18 cellular contexts compared by ENCODE assay signal in genomic region chr15:70664494-70664893, GRCh38.
DNase-seq lines count a peak whose midpoint lies in the region; ATAC-seq, FAIRE-seq and TF ChIP-seq lines count a peak whose summit lies in the region.
"Had no signal": no experiment of that assay in that cellular context is flagged by ENCODE, and none has a peak within 500 bp of the region (broad histone marks: within the 10 kb centered on the region; RNA-seq: fewer than 3 reads in every experiment).

No MANE protein-coding gene starts in this region.

- FAIRE-seq in A549 (lab: Jason Lieb, UNC) = peak; percentile 49
- FAIRE-seq: A204.1, D721Med had no signal

- intact Hi-C loops in Right ventricle myocardium inferior (cut with DNase I) (no loop called here), left cardiac atrium (cut with DNase I) (no loop called here), ascending aorta (cut with DNase I) (no loop called here)

- H3K27me3 ChIP-seq in ascending aorta = no peaks in the 10 kb centered on the region

- DNase-seq in Right ventricle myocardium inferior (ENCODE audit: missing footprints) (no peak), left cardiac atrium (no peak), A549 (ENCODE audit: low read depth in 1 of 2, low spot score in 1 of 2) (no peak), amniotic epithelial cell (ENCODE audit: low read depth) (peak; percentile 15), ascending aorta (ENCODE audit: low spot score in 2 of 2) (no peak)
- DNase-seq: AML-193; Caco-2; CD4-positive, alpha-beta T cell; DMS79 treated with DMSO at 0.1 percent for 48 hours; GF-D8; GOT3; H7; KG1 had no signal

- H3K4me1 ChIP-seq in A549 (no peaks in the 10 kb centered on the region), HEK293 (ENCODE audit: control insufficient read depth, insufficient read depth, low read length) (no peaks in the 10 kb centered on the region), ascending aorta (no peaks in the 10 kb centered on the region)

- no peak for TF ChIP-seq RAD21 in A549 (conservative IDR thresholded peaks at IDR 0.05 in 1 of 2, IDR thresholded peaks at IDR 0.05 in 1 of 2)

- H3K9me3 ChIP-seq in A549 (no peaks in the 10 kb centered on the region), HEK293 (ENCODE audit: control insufficient read depth, insufficient read depth, low read depth, low read length) (no peaks in the 10 kb centered on the region), ascending aorta (no peaks in the 10 kb centered on the region)
- H3K9me3 ChIP-seq: Caco-2 had no signal

- no peak for TF ChIP-seq POLR2A in A549 (IDR thresholded peaks at IDR 0.05; ENCODE audit: low read length)

- peak; percentile 65 for ATAC-seq in Right ventricle myocardium inferior
- no peak for ATAC-seq in left cardiac atrium
- no peak for ATAC-seq in A549
- ATAC-seq in HG02938 (IDR thresholded peaks at IDR 0.05; ENCODE audit: unreplicated experiment) = no peak

- no peak overlapping the region for H3K27ac ChIP-seq in A549
- H3K27ac ChIP-seq in HEK293 (ENCODE audit: extremely low read depth, low read depth, low read length) = no peak overlapping the region
- H3K27ac ChIP-seq in ascending aorta = no peak overlapping the region
- H3K27ac ChIP-seq: C4-2B had no signal

- WGBS in A549 (ENCODE audit: missing lambda C conversion rate) = 96% methylated on average over 4 of the region's 4 CpGs

- TF ChIP-seq EP300 in A549 (IDR thresholded peaks at IDR 0.05) = no peak

- TF ChIP-seq CTCF in A549 (IDR thresholded peaks at IDR 0.05) (no peak), HEK293 (tag by site-specific recombination; IDR thresholded peaks at IDR 0.05) (no peak), ascending aorta (IDR thresholded peaks at IDR 0.05) (no peak)

- H3K36me3 ChIP-seq in HEK293 (ENCODE audit: control insufficient read depth in 2 of 2, insufficient read depth in 1 of 2, low read length in 2 of 2) (peaks cover 12 to 19% of the 10 kb centered on the region in 2 experiments), ascending aorta (peaks cover 19 to 37% of the 10 kb centered on the region in 2 donors)

- CTCF ChIA-PET in A549 (lab: Yijun Ruan, JAX) (interaction anchor here (0.9 to 6.7 kb wide), 6 partner anchors 10 to 210 kb away, joined by 3 to 43 read pairs (median 4); no protein-coding TSS in a partner anchor), HEK293 (lab: Yijun Ruan, JAX) (interaction anchor here (0.6 to 1.3 kb wide), 3 partner anchors 15 to 689 kb away, joined by 3 to 6 read pairs (median 3); no protein-coding TSS in a partner anchor)

- H3K4me2 ChIP-seq in A549 = no peak overlapping the region

- H3K4me3 ChIP-seq in A549 = no peak overlapping the region
- no peak overlapping the region for H3K4me3 ChIP-seq in HEK293 (ENCODE audit: low read depth, low read length)
- no peak overlapping the region for H3K4me3 ChIP-seq in ascending aorta

- POLR2A ChIA-PET in A549 (lab: Yijun Ruan, JAX) = no interaction called here
- POLR2A ChIA-PET in HEK293 (lab: Yijun Ruan, JAX) = no interaction called here

TF ChIP-seq in A549, 52 proteins besides CTCF, POLR2A, EP300 and RAD21:
- no peak for TF ChIP-seq HOXB5 (CRISPR knock-in tag; IDR thresholded peaks at IDR 0.05)
- TF ChIP-seq KDM5A (IDR thresholded peaks at IDR 0.05) = no peak

TF ChIP-seq in HEK293, 187 proteins besides CTCF, POLR2A, EP300 and RAD21:
- TF ChIP-seq ZNF335 (tag by site-specific recombination; conservative IDR thresholded peaks at IDR 0.05) (0 out of 2 replicates have a peak, but pooled peaks have one; percentile 28), SCRT2 (tag by site-specific recombination; IDR thresholded peaks at IDR 0.05) (peak; percentile 87), ZNF529 (tag by site-specific recombination; IDR thresholded peaks at IDR 0.05; ENCODE audit: insufficient replicate concordance) (no peak), AEBP2 (tag by site-specific recombination; IDR thresholded peaks at IDR 0.05; ENCODE audit: borderline replicate concordance) (no peak)
